In genomic region chr20:51333446-51333845, GRCh38 we compare ENCODE assay signal across 23 cellular contexts.
A peak's percentile ranks its signal among the peaks of the same experiment; 100 is the strongest.
DNase-seq lines count a peak whose midpoint lies in the region; ATAC-seq lines count a peak whose summit lies in the region.
"Had no signal": no experiment of that assay in that cellular context is flagged by ENCODE, and none has a peak within 500 bp of the region (broad histone marks: within the 10 kb centered on the region; RNA-seq: fewer than 3 reads in every experiment).

No MANE protein-coding gene starts in this region.

- H3K9me3 ChIP-seq in mesenchymal stem cell (ENCODE audit: control insufficient read depth, low read length) = peaks cover 20% of the 10 kb centered on the region
- H3K9me3 ChIP-seq in neuronal stem cell (replicated peaks in 1 of 2; ENCODE audit: control insufficient read depth in 2 of 2, insufficient read depth in 1 of 2, low read depth in 1 of 2, low read length in 2 of 2) = no peaks in the 10 kb centered on the region
- H3K9me3 ChIP-seq: BE2C had no signal

- H3K9me3 Mint-ChIP-seq in activated T-helper 17 cell treated with anti-CD3 and anti-CD28 coated beads, Interleukin-2, amount 50 U/mL, for 72 hours = peaks cover 7% of the 10 kb centered on the region
- no peaks in the 10 kb centered on the region for H3K9me3 Mint-ChIP-seq in activated naive CD4-positive, alpha-beta T cell treated with anti-CD3 and anti-CD28 coated beads, Interleukin-2, amount 10 ng/mL, durations not matched to agents 7 days and 5 days
- H3K9me3 Mint-ChIP-seq: CD8-positive, alpha-beta memory T cell had no signal

- H3K27ac ChIP-seq in ACC112 (ENCODE audit: low read depth, low read length) (peak overlapping the region; percentile 93; the same call in 1 of the 2 replicates), mesenchymal stem cell (ENCODE audit: low read length, poor library complexity, severe bottlenecking) (no peak overlapping the region), neuronal stem cell (replicated peaks; ENCODE audit: low read length) (no peak overlapping the region)
- H3K27ac ChIP-seq: GM23248, HL-60 had no signal

- H3K18ac ChIP-seq in mesenchymal stem cell (ENCODE audit: low read depth in 1 of 2, low read length in 2 of 2) (no peak overlapping the region), neuronal stem cell (ENCODE audit: low read length) (no peak overlapping the region)

- peaks cover 11% of the 10 kb centered on the region for H3K4me1 Mint-ChIP-seq in activated T-helper 17 cell treated with anti-CD3 and anti-CD28 coated beads, Interleukin-2, amount 50 U/mL, for 72 hours
- peaks cover 4% of the 10 kb centered on the region for H3K4me1 Mint-ChIP-seq in activated naive CD4-positive, alpha-beta T cell treated with anti-CD3 and anti-CD28 coated beads, Interleukin-2, amount 10 ng/mL, durations not matched to agents 7 days and 5 days
- H3K4me1 Mint-ChIP-seq: CD4-positive, CD25-positive, alpha-beta regulatory T cell had no signal

- DNase-seq in mesenchymal stem cell (no peak), Right ventricle myocardium superior (no peak), neuronal stem cell (ENCODE audit: low spot score) (no peak)
- no peak for DNase-seq in activated naive CD4-positive, alpha-beta T cell treated with anti-CD3 and anti-CD28 coated beads, Interleukin-2, amount 10 ng/mL, durations not matched to agents 7 days and 5 days
- DNase-seq: 8988T; ACHN; BE2C; C1 segment of cervical spinal cord; CD4-positive, CD25-positive, alpha-beta regulatory T cell; CD8-positive, alpha-beta memory T cell; COR-L47; DMS 273 treated with DMSO at 0.1 percent for 48 hours; DMS53; DND-41; EL; GM23248; HCEC 1CT had no signal

- H2BK120ac ChIP-seq in mesenchymal stem cell (ENCODE audit: low read depth, low read length) (no peak overlapping the region), neuronal stem cell (ENCODE audit: low read depth, low read length) (no peak overlapping the region)

- peak overlapping the region; percentile 52 for H3K27ac Mint-ChIP-seq in activated T-helper 17 cell treated with anti-CD3 and anti-CD28 coated beads, Interleukin-2, amount 50 U/mL, for 72 hours
- no peak overlapping the region for H3K27ac Mint-ChIP-seq in activated naive CD4-positive, alpha-beta T cell treated with anti-CD3 and anti-CD28 coated beads, Interleukin-2, amount 10 ng/mL, durations not matched to agents 7 days and 5 days
- H3K27ac Mint-ChIP-seq: CD4-positive, CD25-positive, alpha-beta regulatory T cell; IgD-negative memory B cell had no signal

- peaks cover 10% of the 10 kb centered on the region for H3K27me3 Mint-ChIP-seq in activated T-helper 17 cell treated with anti-CD3 and anti-CD28 coated beads, Interleukin-2, amount 50 U/mL, for 72 hours
- no peaks in the 10 kb centered on the region for H3K27me3 Mint-ChIP-seq in activated naive CD4-positive, alpha-beta T cell treated with anti-CD3 and anti-CD28 coated beads, Interleukin-2, amount 10 ng/mL, durations not matched to agents 7 days and 5 days
- H3K27me3 Mint-ChIP-seq: CD8-positive, alpha-beta memory T cell had no signal

- no peaks in the 10 kb centered on the region for H3K36me3 Mint-ChIP-seq in activated T-helper 17 cell treated with anti-CD3 and anti-CD28 coated beads, Interleukin-2, amount 50 U/mL, for 72 hours (ENCODE audit: low read depth)
- H3K36me3 Mint-ChIP-seq in activated naive CD4-positive, alpha-beta T cell treated with anti-CD3 and anti-CD28 coated beads, Interleukin-2, amount 10 ng/mL, durations not matched to agents 7 days and 5 days = no peaks in the 10 kb centered on the region
- H3K36me3 Mint-ChIP-seq: CD4-positive, CD25-positive, alpha-beta regulatory T cell had no signal

- H3K4me3 ChIP-seq in ACC112 (ENCODE audit: low read depth, low read length) (no peak overlapping the region), mesenchymal stem cell (ENCODE audit: insufficient read depth in 1 of 2, low read depth in 1 of 2, low read length in 2 of 2) (no peak overlapping the region), neuronal stem cell (ENCODE audit: low read length in 2 of 2) (no peak overlapping the region)
- H3K4me3 ChIP-seq: GM12878, GM23248 had no signal

- H4K91ac ChIP-seq in mesenchymal stem cell (ENCODE audit: low read length) = no peak overlapping the region
- H4K91ac ChIP-seq in neuronal stem cell (ENCODE audit: low read depth, low read length, poor library complexity) = no peak overlapping the region

- H2BK15ac ChIP-seq in mesenchymal stem cell (ENCODE audit: low read depth, poor library complexity, severe bottlenecking) (peak overlapping the region; percentile 19), neuronal stem cell (ENCODE audit: low read length) (no peak overlapping the region)

- H4K8ac ChIP-seq in mesenchymal stem cell (ENCODE audit: low read length) = no peak overlapping the region
- no peak overlapping the region for H4K8ac ChIP-seq in neuronal stem cell (ENCODE audit: low read depth, low read length)

- H3K27me3 ChIP-seq in ACC112 (ENCODE audit: insufficient read depth, low read length) = no peaks in the 10 kb centered on the region
- H3K27me3 ChIP-seq in mesenchymal stem cell (ENCODE audit: control insufficient read depth in 1 of 2, insufficient read depth in 1 of 2, low read length in 2 of 2) = no peaks in the 10 kb centered on the region
- H3K27me3 ChIP-seq in neuronal stem cell (ENCODE audit: control insufficient read depth in 3 of 3, insufficient read depth in 3 of 3, low read depth in 1 of 3, low read length in 3 of 3) = peaks cover 0 to 10% (median 0%) of the 10 kb centered on the region in 3 experiments
- H3K27me3 ChIP-seq: BE2C had no signal

- H3K36me3 ChIP-seq in ACC112 (ENCODE audit: insufficient read depth, low read length) (no peaks in the 10 kb centered on the region), mesenchymal stem cell (ENCODE audit: control insufficient read depth in 1 of 2, insufficient read depth in 2 of 2, low read depth in 1 of 2, low read length in 2 of 2) (no peaks in the 10 kb centered on the region), neuronal stem cell (replicated peaks in 1 of 2; ENCODE audit: control insufficient read depth in 2 of 2, insufficient read depth in 2 of 2, low read length in 2 of 2) (no peaks in the 10 kb centered on the region)
- H3K36me3 ChIP-seq: BE2C had no signal

- CTCF ChIA-PET in activated naive CD4-positive, alpha-beta T cell treated with anti-CD3 and anti-CD28 coated beads, Interleukin-2, amount 10 ng/mL, durations not matched to agents 7 days and 5 days (lab: Charles Lee) = interaction anchor here (0.6 to 1.2 kb wide), 3 partner anchors 9 to 81 kb away, joined by 3 to 4 read pairs (median 3); no protein-coding TSS in a partner anchor

- H2AK5ac ChIP-seq in mesenchymal stem cell (ENCODE audit: low read length, severe bottlenecking) = peak overlapping the region; percentile 62
- no peak overlapping the region for H2AK5ac ChIP-seq in neuronal stem cell (ENCODE audit: low read depth, low read length)

- intact Hi-C loops in Right ventricle myocardium superior (cut with DNase I) = no loop called here

- H3K23ac ChIP-seq in mesenchymal stem cell (ENCODE audit: low read length in 2 of 2) (no peak overlapping the region), neuronal stem cell (ENCODE audit: low read depth, low read length, poor library complexity) (no peak overlapping the region)

- H3K14ac ChIP-seq in mesenchymal stem cell (ENCODE audit: low read length in 2 of 2) (peak overlapping the region in 1 of 2 experiments; percentile 72), neuronal stem cell (ENCODE audit: low read length) (no peak overlapping the region)

- H3K4me2 ChIP-seq in mesenchymal stem cell (ENCODE audit: low read length, poor library complexity, severe bottlenecking) (no peak overlapping the region), neuronal stem cell (ENCODE audit: insufficient read depth, low read length, poor library complexity, severe bottlenecking) (no peak overlapping the region)

- H3K4me3 Mint-ChIP-seq in activated T-helper 17 cell treated with anti-CD3 and anti-CD28 coated beads, Interleukin-2, amount 50 U/mL, for 72 hours = no peak overlapping the region
- no peak overlapping the region for H3K4me3 Mint-ChIP-seq in activated naive CD4-positive, alpha-beta T cell treated with anti-CD3 and anti-CD28 coated beads, Interleukin-2, amount 10 ng/mL, durations not matched to agents 7 days and 5 days
- H3K4me3 Mint-ChIP-seq: CD4-positive, CD25-positive, alpha-beta regulatory T cell; CD8-positive, alpha-beta memory T cell; IgD-negative memory B cell had no signal

- H3K79me1 ChIP-seq in mesenchymal stem cell (replicated peaks; ENCODE audit: low read length, poor library complexity, severe bottlenecking) (no peaks in the 10 kb centered on the region), neuronal stem cell (ENCODE audit: low read depth, low read length) (no peaks in the 10 kb centered on the region)

- peaks cover 33% of the 10 kb centered on the region for H3K4me1 ChIP-seq in ACC112 (ENCODE audit: control insufficient read depth, insufficient read depth, low read length, unreplicated experiment)
- peaks cover 12% of the 10 kb centered on the region for H3K4me1 ChIP-seq in mesenchymal stem cell (ENCODE audit: control insufficient read depth, insufficient read depth, low read depth, low read length)
- no peaks in the 10 kb centered on the region for H3K4me1 ChIP-seq in neuronal stem cell (ENCODE audit: control insufficient read depth in 2 of 2, insufficient read depth in 1 of 2, low read depth in 1 of 2, low read length in 2 of 2)
- H3K4me1 ChIP-seq: BE2C had no signal

- no peak overlapping the region for H2BK5ac ChIP-seq in mesenchymal stem cell (ENCODE audit: low read depth, low read length, poor library complexity, severe bottlenecking)
- no peak overlapping the region for H2BK5ac ChIP-seq in neuronal stem cell (ENCODE audit: low read length)

- H3K9ac ChIP-seq in mesenchymal stem cell (ENCODE audit: low read length) = no peak overlapping the region
- no peak overlapping the region for H3K9ac ChIP-seq in neuronal stem cell (ENCODE audit: low read depth, low read length, poor library complexity)
- H3K9ac ChIP-seq: GM23248 had no signal

- H2AFZ ChIP-seq in ACC112 (ENCODE audit: low read length, unreplicated experiment) (no peak overlapping the region), mesenchymal stem cell (ENCODE audit: low read depth, low read length) (no peak overlapping the region), neuronal stem cell (ENCODE audit: low read length) (no peak overlapping the region)
- H2AFZ ChIP-seq: GM23248 had no signal

- H2BK12ac ChIP-seq in mesenchymal stem cell (ENCODE audit: low read length in 2 of 2) (peak overlapping the region in 1 of 2 experiments; percentile 95), neuronal stem cell (ENCODE audit: low read length) (no peak overlapping the region)

- WGBS in mesenchymal stem cell = 94% methylated on average over 3 of the region's 3 CpGs
- no CpG with 5 or more reads among the region's 3 CpGs for WGBS in neuronal stem cell (ENCODE audit: extremely low coverage in 2 of 2, insufficient read length in 2 of 2, insufficient replicate concordance in 1 of 2), 2 donors

- H3K79me2 ChIP-seq in ACC112 (ENCODE audit: control insufficient read depth, insufficient read depth, low read length, unreplicated experiment) = no peaks in the 10 kb centered on the region

- ATAC-seq in activated T-helper 17 cell treated with anti-CD3 and anti-CD28 coated beads, Interleukin-2, amount 50 U/mL, for 72 hours (replicated peaks) = no peak
- ATAC-seq in Right ventricle myocardium superior (ENCODE audit: poor library complexity) (no peak), GM21367 (IDR thresholded peaks at IDR 0.05; ENCODE audit: unreplicated experiment) (no peak)
- ATAC-seq: GM12878 had no signal

- H3K4ac ChIP-seq in mesenchymal stem cell (ENCODE audit: low read depth in 1 of 2, low read length in 2 of 2) (peak overlapping the region in 1 of 2 experiments; percentile 55), neuronal stem cell (ENCODE audit: low read length) (no peak overlapping the region)
